Comparison of ENCODE assay signal across 36 cellular contexts in genomic region chr10:79994556-79994955, GRCh38. TPM values are rescaled to one million over a fixed set of nuclear protein-coding genes. Genes with fewer than 3 reads are reported as not detected.
"Had no signal": no experiment of that assay in that cellular context is flagged by ENCODE, and none has a peak within 500 bp of the region (broad histone marks: within the 10 kb centered on the region; RNA-seq: fewer than 3 reads in every experiment).

No MANE protein-coding gene starts in this region.

- H3K27me3 ChIP-seq: cardiac muscle cell, SJCRH30 had no signal

- H3K36me3 ChIP-seq: cardiac muscle cell, SJCRH30 had no signal

- H3K27ac Mint-ChIP-seq: activated CD4-positive, alpha-beta T cell treated with anti-CD3 and anti-CD28 coated beads, Interleukin-2, amount 10 ng/mL, durations not matched to agents 24 days and 14 days; activated CD8-positive, alpha-beta T cell treated with anti-CD3 and anti-CD28 coated beads for 36 hours; activated naive CD8-positive, alpha-beta T cell treated with anti-CD3 and anti-CD28 coated beads for 36 hours; activated T-cell treated with anti-CD3 and anti-CD28 coated beads, Interleukin-2, amount 50 U/mL, for 72 hours; activated T-helper 17 cell treated with anti-CD3 and anti-CD28 coated beads, Interleukin-2, amount 50 U/mL, for 72 hours had no signal

- H3K4me3 Mint-ChIP-seq: activated CD4-positive, alpha-beta T cell treated with anti-CD3 and anti-CD28 coated beads, Interleukin-2, amount 10 ng/mL, durations not matched to agents 24 days and 14 days; activated CD8-positive, alpha-beta T cell treated with anti-CD3 and anti-CD28 coated beads for 36 hours; activated naive CD8-positive, alpha-beta T cell treated with anti-CD3 and anti-CD28 coated beads for 36 hours; activated T-cell treated with anti-CD3 and anti-CD28 coated beads, Interleukin-2, amount 50 U/mL, for 72 hours; activated T-helper 17 cell treated with anti-CD3 and anti-CD28 coated beads, Interleukin-2, amount 50 U/mL, for 72 hours; central memory CD8-positive, alpha-beta T cell had no signal

- H3K36me3 Mint-ChIP-seq: activated naive CD8-positive, alpha-beta T cell treated with anti-CD3 and anti-CD28 coated beads for 36 hours had no signal

- H3K9me3 ChIP-seq: SJCRH30 had no signal

- H3K4me2 ChIP-seq: KMS-11, PC-9 had no signal

- H3K4me1 Mint-ChIP-seq: activated CD4-positive, alpha-beta T cell treated with anti-CD3 and anti-CD28 coated beads, Interleukin-2, amount 10 ng/mL, durations not matched to agents 24 days and 14 days; activated naive CD8-positive, alpha-beta T cell treated with anti-CD3 and anti-CD28 coated beads for 36 hours; activated T-helper 17 cell treated with anti-CD3 and anti-CD28 coated beads, Interleukin-2, amount 50 U/mL, for 72 hours; central memory CD8-positive, alpha-beta T cell had no signal

- H3K27ac ChIP-seq: cardiac muscle cell, KMS-11, PC-9, SJCRH30, SK-N-MC had no signal

- ATAC-seq: activated CD8-positive, alpha-beta T cell treated with anti-CD3 and anti-CD28 coated beads for 36 hours; activated T-cell treated with anti-CD3 and anti-CD28 coated beads, Interleukin-2, amount 50 U/mL, for 72 hours; activated T-helper 17 cell treated with anti-CD3 and anti-CD28 coated beads, Interleukin-2, amount 50 U/mL, for 72 hours had no signal

- DNase-seq: activated CD4-positive, alpha-beta T cell treated with anti-CD3 and anti-CD28 coated beads, Interleukin-2, amount 10 ng/mL, durations not matched to agents 24 days and 14 days; activated CD4-positive, alpha-beta T cell treated with anti-CD3 and anti-CD28 coated beads, Interleukin-2, amount 50 U/mL, for 4 hours; activated CD8-positive, alpha-beta T cell treated with anti-CD3 and anti-CD28 coated beads for 36 hours; activated effector memory CD4-positive, alpha-beta T cell treated with anti-CD3 and anti-CD28 coated beads, Interleukin-2, amount 50 U/mL, for 16 hours; activated naive CD4-positive, alpha-beta T cell; activated naive CD4-positive, alpha-beta T cell treated with anti-CD3 and anti-CD28 coated beads, Interleukin-2, amount 50 U/mL, for 16 hours; activated naive CD8-positive, alpha-beta T cell treated with anti-CD3 and anti-CD28 coated beads for 36 hours; activated T-cell treated with anti-CD3 and anti-CD28 coated beads, Interleukin-2, amount 50 U/mL, for 1 hour; activated T-cell treated with anti-CD3 and anti-CD28 coated beads, Interleukin-2, amount 50 U/mL, for 72 hours; amniotic stem cell; aorta; MM.1S; MV-4-11; NCI-H1092 treated with DMSO at 0.1 percent for 48 hours; NCI-H1417 treated with DMSO at 0.1 percent for 48 hours; NCI-H1930; NCI-H2081 treated with DMSO at 0.1 percent for 48 hours; NCI-H226; NCI-H446 treated with DMSO at 0.1 percent for 48 hours; NCI-H524; NCI-H69; NCI-H82; PC-9; SHP77; SJCRH30; T1000 had no signal

- H3K9ac ChIP-seq: KMS-11 had no signal

- H3K4me3 ChIP-seq: cardiac muscle cell, PC-9, SJCRH30, SK-N-MC had no signal

- H2AFZ ChIP-seq: PC-9 had no signal

RNA-seq across cellular contexts. Expression of gene SFTPD, which starts 45.7 kb away (rescaled TPM):
- total RNA-seq: activated CD4-positive, alpha-beta T cell treated with anti-CD3 and anti-CD28 coated beads, Interleukin-2, amount 10 ng/mL, durations not matched to agents 24 days and 14 days; activated CD8-positive, alpha-beta memory T cell treated with anti-CD3 and anti-CD28 coated beads for 36 hours; activated CD8-positive, alpha-beta T cell treated with anti-CD3 and anti-CD28 coated beads for 36 hours; activated naive CD8-positive, alpha-beta T cell treated with anti-CD3 and anti-CD28 coated beads for 36 hours; activated T-cell treated with anti-CD3 and anti-CD28 coated beads, Interleukin-2, amount 50 U/mL, for 72 hours; activated T-helper 17 cell treated with anti-CD3 and anti-CD28 coated beads, Interleukin-2, amount 50 U/mL, for 72 hours; LHCN-M2; OCI-LY7; PC-9; T-helper 1 cell treated with Interleukin-12 subunit alpha and Interleukin-12 subunit beta and Interleukin-4 antibody, amounts not matched to agents 30 ng/mL and 1 ng/mL, for 36 hours; T-helper 2 cell treated with Interferon-gamma antibody and Interleukin-4, amounts not matched to agents 100 ng/mL and 5 ng/mL, for 36 hours had no signal
